ENCODE assay signal across 1 cellular context in genomic region chr12:66901136-66901932, GRCh38.
TF ChIP-seq lines count a peak whose summit lies in the region.

No MANE protein-coding gene starts in this region.

TF ChIP-seq in HepG2, 621 proteins besides CTCF, POLR2A, EP300 and RAD21 (continued from another document):
- TF ChIP-seq TEF (CRISPR knock-in tag; IDR thresholded peaks at IDR 0.05) (no peak), ETV6 (CRISPR knock-in tag; conservative IDR thresholded peaks at IDR 0.05) (no peak), ZNF570 (CRISPR knock-in tag; IDR thresholded peaks at IDR 0.05; ENCODE audit: borderline replicate concordance) (no peak), ELK4 (CRISPR knock-in tag; IDR thresholded peaks at IDR 0.05; ENCODE audit: borderline replicate concordance) (no peak), ZNF766 (CRISPR knock-in tag; IDR thresholded peaks at IDR 0.05; ENCODE audit: borderline replicate concordance) (no peak)
- TF ChIP-seq, protein P1, sequence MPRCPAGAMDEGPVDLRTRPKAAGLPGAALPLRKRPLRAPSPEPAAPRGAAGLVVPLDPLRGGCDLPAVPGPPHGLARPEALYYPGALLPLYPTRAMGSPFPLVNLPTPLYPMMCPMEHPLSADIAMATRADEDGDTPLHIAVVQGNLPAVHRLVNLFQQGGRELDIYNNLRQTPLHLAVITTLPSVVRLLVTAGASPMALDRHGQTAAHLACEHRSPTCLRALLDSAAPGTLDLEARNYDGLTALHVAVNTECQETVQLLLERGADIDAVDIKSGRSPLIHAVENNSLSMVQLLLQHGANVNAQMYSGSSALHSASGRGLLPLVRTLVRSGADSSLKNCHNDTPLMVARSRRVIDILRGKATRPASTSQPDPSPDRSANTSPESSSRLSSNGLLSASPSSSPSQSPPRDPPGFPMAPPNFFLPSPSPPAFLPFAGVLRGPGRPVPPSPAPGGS (CRISPR knock-in tag; IDR thresholded peaks at IDR 0.05): no peak
TF ChIP-seq in HepG2: peak in this region for 0.
